ENCODE assay signal across 1 cellular context in genomic region chr1:207404849-207405525, GRCh38.
TF ChIP-seq lines count a peak whose summit lies in the region.

No MANE protein-coding gene starts in this region.

TF ChIP-seq in H1, 55 proteins besides CTCF, POLR2A, EP300 and RAD21 (continued from another document):
- TF ChIP-seq TCF12 (IDR thresholded peaks at IDR 0.05; ENCODE audit: low read depth, low read length) (no peak), ATF3 (IDR thresholded peaks at IDR 0.05; ENCODE audit: insufficient read depth, low read depth, low read length) (no peak), SRF (IDR thresholded peaks at IDR 0.05; ENCODE audit: low read depth, low read length) (no peak), CBX5 (IDR thresholded peaks at IDR 0.05; ENCODE audit: low read depth, low read length) (no peak), CBX8 (IDR thresholded peaks at IDR 0.05; ENCODE audit: borderline replicate concordance, low read depth, low read length) (no peak), CEBPB (IDR thresholded peaks at IDR 0.05; ENCODE audit: low read depth, low read length) (no peak), CREB1 (IDR thresholded peaks at IDR 0.05) (no peak), TBP (IDR thresholded peaks at IDR 0.05; ENCODE audit: low read depth, low read length) (no peak), SP2 (IDR thresholded peaks at IDR 0.05; ENCODE audit: low read length) (no peak), FOSL1 (IDR thresholded peaks at IDR 0.05; ENCODE audit: insufficient read depth, low read depth, low read length) (no peak)
TF ChIP-seq in H1: peak in this region for 0.
